Comparison of ENCODE assay signal across 9 cellular contexts in genomic region chr9:135075234-135076142, GRCh38. TPM values are rescaled to one million over a fixed set of nuclear protein-coding genes. Genes with fewer than 3 reads are reported as not detected.
DNase-seq lines count a peak whose midpoint lies in the region; ATAC-seq and TF ChIP-seq lines count a peak whose summit lies in the region.
"Had no signal": no experiment of that assay in that cellular context is flagged by ENCODE, and none has a peak within 500 bp of the region (broad histone marks: within the 10 kb centered on the region; RNA-seq: fewer than 3 reads in every experiment).

No MANE protein-coding gene starts in this region.

- no peaks in the 10 kb centered on the region for H3K36me3 ChIP-seq in stomach

- no peaks in the 10 kb centered on the region for H3K9me3 ChIP-seq in stomach

- peaks cover 0 to 71% (median 28%) of the 10 kb centered on the region in 3 donors for H3K27me3 ChIP-seq in stomach

- no peak for TF ChIP-seq CTCF in stomach (IDR thresholded peaks at IDR 0.05)

- WGBS in stomach, 5 donors = 0 to 5% (median 3%) methylated on average over 23 to 90 of the region's 90 CpGs

- ATAC-seq in GM21825 (IDR thresholded peaks at IDR 0.05; ENCODE audit: unreplicated experiment) (no peak), GM19328 (IDR thresholded peaks at IDR 0.05; ENCODE audit: unreplicated experiment) (no peak)

- intact Hi-C loops in stomach (cut with DNase I; ENCODE audit: low total_unique reads) = no loop called here

- peak overlapping the region in 4 of 5 donors; percentile 9 to 52 (median 34) for H3K27ac ChIP-seq in stomach

- H3K4me3 ChIP-seq in stomach = peak overlapping the region; percentile 49 to 60 (median 56)

- TF ChIP-seq EP300 in stomach (IDR thresholded peaks at IDR 0.05) = no peak

- DNase-seq in HS-5 (ENCODE audit: low read depth) (peak; percentile 36), astrocyte of the hippocampus (ENCODE audit: low read depth, low spot score) (peak; percentile 30), islet precursor cell (peak; percentile 69), stomach (peak; percentile 29), T-helper 1 cell (no peak)
- no peak for DNase-seq in activated CD4-positive, CD25-positive, alpha-beta regulatory T cell treated with anti-CD3 and anti-CD28 coated beads, Interleukin-2, amount 50 U/mL, for 72 hours

- no peak for TF ChIP-seq POLR2A in stomach (IDR thresholded peaks at IDR 0.05)

- H3K4me1 ChIP-seq in stomach = peaks cover 0 to 24% (median 19%) of the 10 kb centered on the region in 4 donors

RNA-seq across cellular contexts. Expression of gene OLFM1, which starts 12.0 kb away (rescaled TPM):
- 10 to 100 TPM in 2 of 5 donors, 1 to 10 TPM in 1, under 1 TPM in 1, not detected in 1; 0.29 to 58.3 (median 8.1) TPM for total RNA-seq in stomach
- polyA plus RNA-seq in stomach = 10 to 100 TPM in 2 of 3 donors, 1 to 10 TPM in 1; 4.4 to 10.8 (median 10.5) TPM
- total RNA-seq: activated B cell treated with CpG ODN at 0.5 μM for 24 hours had no signal

Comparison
In these comparisons a context has a peak if more than half of its experiments do, and no peak if none do; other contexts are left out.
1. DNase-seq: peak in HS-5 (single experiment), astrocyte of the hippocampus (single experiment), islet precursor cell (single experiment) and stomach (single experiment); none in activated CD4-positive, CD25-positive, alpha-beta regulatory T cell treated with anti-CD3 and anti-CD28 coated beads, Interleukin-2, amount 50 U/mL, for 72 hours (single experiment) and T-helper 1 cell (0 of 5).